Comparison of ENCODE assay signal across 8 cellular contexts in genomic region chr2:68765739-68766377, GRCh38. TPM values are rescaled to one million over a fixed set of nuclear protein-coding genes. Genes with fewer than 3 reads are reported as not detected.
DNase-seq lines count a peak whose midpoint lies in the region; ATAC-seq and TF ChIP-seq lines count a peak whose summit lies in the region.

No MANE protein-coding gene starts in this region.

- peak; percentile 10 for ATAC-seq in HG02642 (IDR thresholded peaks at IDR 0.05; ENCODE audit: poor library complexity, unreplicated experiment)
- no peak for ATAC-seq in activated naive CD4-positive, alpha-beta T cell treated with anti-CD3 and anti-CD28 coated beads, Interleukin-2, amount 50 U/mL, for 72 hours
- ATAC-seq in gastrocnemius medialis, result no peak
- no peak for ATAC-seq in GM18873 (IDR thresholded peaks at IDR 0.05; ENCODE audit: low FRiP score, unreplicated experiment)
- no peak for ATAC-seq in GM18868 (IDR thresholded peaks at IDR 0.05; ENCODE audit: unreplicated experiment)

- no peaks in the 10 kb centered on the region for H3K36me3 Mint-ChIP-seq in activated naive CD4-positive, alpha-beta T cell treated with anti-CD3 and anti-CD28 coated beads, Interleukin-2, amount 50 U/mL, for 72 hours

- WGBS in mesendoderm (ENCODE audit: extremely low coverage, insufficient coverage, low lambda C conversion rate), result no CpG with 5 or more reads among the region's 4 CpGs

- peak overlapping the region; percentile 79 to 95 for H3K27ac Mint-ChIP-seq in activated naive CD4-positive, alpha-beta T cell treated with anti-CD3 and anti-CD28 coated beads, Interleukin-2, amount 50 U/mL, for 72 hours

- TF ChIP-seq CTCF in gastrocnemius medialis (IDR thresholded peaks at IDR 0.05 in 4 of 5, conservative IDR thresholded peaks at IDR 0.05 in 1 of 5), result no peak

- intact Hi-C loops in gastrocnemius medialis (cut with DNase I; ENCODE audit: low total_unique reads), result loop anchor here (5.0 kb wide), 1 partner anchor 66 kb away; no protein-coding TSS in a partner anchor

- H3K23ac ChIP-seq in mesendoderm (ENCODE audit: low read length), result no peak overlapping the region

- H3K36me3 ChIP-seq in mesendoderm (ENCODE audit: control insufficient read depth, insufficient read depth, low read length), result no peaks in the 10 kb centered on the region
- no peaks in the 10 kb centered on the region for H3K36me3 ChIP-seq in gastrocnemius medialis

- H3K56ac ChIP-seq in mesendoderm (ENCODE audit: low read length), result no peak overlapping the region

- in situ Hi-C loops in gastrocnemius medialis (cut with MboI; ENCODE audit: low sequenced_read_pairs in 4 of 4), result no loop called here

- H4K8ac ChIP-seq in mesendoderm (ENCODE audit: low read depth, low read length), result no peak overlapping the region

- no peak overlapping the region for H3K4ac ChIP-seq in mesendoderm (ENCODE audit: low read depth, low read length)

- peaks cover 8% of the 10 kb centered on the region for H3K4me1 ChIP-seq in mesendoderm (ENCODE audit: control insufficient read depth, low read depth, low read length)
- peaks cover 0 to 4% of the 10 kb centered on the region in 2 donors for H3K4me1 ChIP-seq in gastrocnemius medialis

- H3K79me1 ChIP-seq in mesendoderm (ENCODE audit: low read length), result no peaks in the 10 kb centered on the region

- H3K4me2 ChIP-seq in mesendoderm (ENCODE audit: low read length), result no peak overlapping the region

- H3K27ac ChIP-seq in mesendoderm (ENCODE audit: low read depth, low read length) (no peak overlapping the region), gastrocnemius medialis (peak overlapping the region in 2 of 4 donors; percentile 9 to 18)

- H3K79me2 ChIP-seq in mesendoderm (ENCODE audit: control insufficient read depth, insufficient read depth, low read length), result no peaks in the 10 kb centered on the region

- H3K4me3 ChIP-seq in mesendoderm (ENCODE audit: low read length) (no peak overlapping the region), gastrocnemius medialis (no peak overlapping the region)

- DNase-seq in DMS79 (lab: John Stamatoyannopoulos, UW) (peak; percentile 58), mesendoderm (peak; percentile 47), gastrocnemius medialis (no peak), 8988T (no peak)
- no peak for DNase-seq in activated naive CD4-positive, alpha-beta T cell treated with anti-CD3 and anti-CD28 coated beads, Interleukin-2, amount 50 U/mL, for 72 hours (ENCODE audit: low spot score in 2 of 2)

- H2BK120ac ChIP-seq in mesendoderm (ENCODE audit: low read depth, low read length), result no peak overlapping the region

- no peak overlapping the region for H2BK15ac ChIP-seq in mesendoderm (replicated peaks; ENCODE audit: low read depth)

- no peak overlapping the region for H2AK5ac ChIP-seq in mesendoderm (ENCODE audit: low read length)

- H3K9me3 ChIP-seq in gastrocnemius medialis, result no peaks in the 10 kb centered on the region

- no peak overlapping the region for H3K9ac ChIP-seq in mesendoderm (ENCODE audit: low read length)

- H3K27me3 ChIP-seq in mesendoderm (ENCODE audit: insufficient read depth, low read length, poor library complexity), result no peaks in the 10 kb centered on the region
- no peaks in the 10 kb centered on the region for H3K27me3 ChIP-seq in gastrocnemius medialis

- no peak overlapping the region for H2BK5ac ChIP-seq in mesendoderm (ENCODE audit: low read length)

- no peak for TF ChIP-seq POLR2A in gastrocnemius medialis (IDR thresholded peaks at IDR 0.05)

- no peak overlapping the region for H4K5ac ChIP-seq in mesendoderm (ENCODE audit: low read length)

- H3K9me3 Mint-ChIP-seq in activated naive CD4-positive, alpha-beta T cell treated with anti-CD3 and anti-CD28 coated beads, Interleukin-2, amount 50 U/mL, for 72 hours, result no peaks in the 10 kb centered on the region

- no peak overlapping the region for H3K18ac ChIP-seq in mesendoderm (ENCODE audit: low read length)

RNA-seq across cellular contexts. Expression of gene ARHGAP25, which starts 31.2 kb away (rescaled TPM):
- 10 to 100 TPM; 37.7 to 43.0 TPM for total RNA-seq in activated naive CD4-positive, alpha-beta T cell treated with anti-CD3 and anti-CD28 coated beads, Interleukin-2, amount 50 U/mL, for 72 hours
- polyA plus RNA-seq in mesendoderm (2013, experiment 1 of 2), result 0.63 TPM
- polyA plus RNA-seq in mesendoderm (2013, experiment 2 of 2), result 0.64 TPM
- total RNA-seq in gastrocnemius medialis, result 1 to 10 TPM; 1.9 to 6.8 (median 3.0) TPM

Comparison
In these comparisons a context has a peak if more than half of its experiments do, and no peak if none do; other contexts are left out.
1. DNase-seq: peak in DMS79 (single experiment) and mesendoderm (single experiment); none in activated naive CD4-positive, alpha-beta T cell treated with anti-CD3 and anti-CD28 coated beads, Interleukin-2, amount 50 U/mL, for 72 hours (0 of 2), gastrocnemius medialis (0 of 2) and 8988T (single experiment).
2. RNA of gene ARHGAP25, which starts 31.2 kb away (total RNA-seq): 37.7 to 43.0 TPM in activated naive CD4-positive, alpha-beta T cell treated with anti-CD3 and anti-CD28 coated beads, Interleukin-2, amount 50 U/mL, for 72 hours; 1.9 to 6.8 TPM in gastrocnemius medialis; every median in the first group is over 4 times any median in the second.